Comparison of ENCODE assay signal across 16 cellular contexts in the genomic region with DNA sequence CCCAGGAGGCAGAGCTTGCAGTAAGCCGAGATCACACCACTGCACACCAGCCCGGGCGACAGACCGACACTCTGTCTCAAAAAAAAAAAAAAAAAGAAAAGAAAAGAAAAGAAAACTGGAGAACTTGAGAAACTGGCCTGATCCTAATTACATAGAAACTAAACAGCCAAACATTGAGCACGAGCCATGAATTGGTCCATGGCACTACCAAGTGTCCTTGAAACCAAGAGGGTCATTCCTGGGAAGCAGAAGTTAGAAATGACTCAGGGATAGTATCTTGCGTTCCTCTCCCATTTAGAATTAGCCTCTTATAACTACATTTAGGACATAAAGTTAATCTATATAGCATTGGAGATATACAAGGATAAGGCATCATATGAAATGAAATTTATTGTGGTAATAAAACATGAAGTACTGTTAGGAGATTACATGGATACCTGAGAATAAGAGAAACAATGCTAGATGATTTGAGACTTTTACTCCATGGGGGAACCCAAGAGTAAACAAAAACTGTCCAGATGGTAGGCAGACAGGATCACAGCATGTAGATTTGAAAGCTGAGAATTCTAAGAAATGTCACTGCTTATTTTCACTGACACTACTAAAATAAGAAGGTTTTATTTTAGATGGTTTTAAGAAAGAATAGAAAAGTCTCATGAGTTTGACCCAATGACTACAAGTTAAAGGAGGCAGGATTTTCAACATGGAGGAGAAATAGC. TPM values are rescaled to one million over a fixed set of nuclear protein-coding genes. Genes with fewer than 3 reads are reported as not detected.
DNase-seq lines count a peak whose midpoint lies in the region; ATAC-seq, FAIRE-seq and TF ChIP-seq lines count a peak whose summit lies in the region.
"Had no signal": no experiment of that assay in that cellular context is flagged by ENCODE, and none has a peak within 500 bp of the region (broad histone marks: within the 10 kb centered on the region; RNA-seq: fewer than 3 reads in every experiment).

No MANE protein-coding gene starts in this region.

- no peak overlapping the region for H3K4me2 ChIP-seq in GM23338
- H3K4me2 ChIP-seq: BLaER1 had no signal

- intact Hi-C loops in Right ventricle myocardium superior (cut with DNase I) = no loop called here
- intact Hi-C loops in Right ventricle myocardium inferior (cut with DNase I) = no loop called here
- intact Hi-C loops in CD4-positive, alpha-beta memory T cell (cut with micrococcal nuclease) = no loop called here

- no peaks in the 10 kb centered on the region for H3K27me3 ChIP-seq in ectodermal cell (ENCODE audit: control insufficient read depth, insufficient read depth, low read length, poor library complexity, severe bottlenecking)
- no peaks in the 10 kb centered on the region for H3K27me3 ChIP-seq in small intestine (ENCODE audit: control insufficient read depth in 2 of 2, insufficient read depth in 2 of 2, low read length in 2 of 2)
- no peaks in the 10 kb centered on the region for H3K27me3 ChIP-seq in CD4-positive, alpha-beta memory T cell (ENCODE audit: insufficient read depth, low read length)
- no peaks in the 10 kb centered on the region for H3K27me3 ChIP-seq in GM23338 (ENCODE audit: insufficient read depth)
- H3K27me3 ChIP-seq: BLaER1 had no signal

- ATAC-seq in Right ventricle myocardium superior (ENCODE audit: poor library complexity) = peak; percentile 52
- no peak for ATAC-seq in Right ventricle myocardium inferior
- ATAC-seq in GM23338 = no peak
- ATAC-seq: PC-3 had no signal

- H3K27ac ChIP-seq in ectodermal cell (ENCODE audit: insufficient read depth, low read depth, low read length, poor library complexity, severe bottlenecking) = peak overlapping the region; percentile 6
- no peak overlapping the region for H3K27ac ChIP-seq in small intestine (ENCODE audit: low read depth in 1 of 2, low read length in 1 of 2)
- H3K27ac ChIP-seq in CD4-positive, alpha-beta memory T cell (ENCODE audit: low read depth, low read length) = no peak overlapping the region
- H3K27ac ChIP-seq in GM23338 (ENCODE audit: low read depth) = no peak overlapping the region
- H3K27ac ChIP-seq: BLaER1 had no signal

- peaks cover 7 to 18% (median 9%) of the 10 kb centered on the region in 4 donors for H3K4me1 Mint-ChIP-seq in CD4-positive, alpha-beta memory T cell
- 0 out of 3 replicates have a peak, but pooled peaks cover 1% of the 10 kb centered on the region for H3K4me1 Mint-ChIP-seq in GM23338

- H2AFZ ChIP-seq in GM23338 = no peak overlapping the region

- H3K9me3 ChIP-seq in ectodermal cell (ENCODE audit: control insufficient read depth, low read length) (no peaks in the 10 kb centered on the region), small intestine (ENCODE audit: control insufficient read depth, low read depth) (no peaks in the 10 kb centered on the region)
- H3K9me3 ChIP-seq in CD4-positive, alpha-beta memory T cell (ENCODE audit: control insufficient read depth in 1 of 2, low read length in 2 of 2) = no peaks in the 10 kb centered on the region
- H3K9me3 ChIP-seq: BLaER1 had no signal

- H3K4me3 ChIP-seq in ectodermal cell (ENCODE audit: insufficient read depth, low read depth, low read length) (no peak overlapping the region), small intestine (ENCODE audit: low read depth in 1 of 2, low read length in 2 of 2) (no peak overlapping the region), GM23338 (no peak overlapping the region)
- H3K4me3 ChIP-seq in CD4-positive, alpha-beta memory T cell (ENCODE audit: low read length in 2 of 2) = no peak overlapping the region
- H3K4me3 ChIP-seq: BLaER1 had no signal

- WGBS in ectodermal cell, 2 experiments = 94 to 96% methylated on average over 5 to 6 of the region's 6 CpGs
- 74 to 87% (median 77%) methylated on average over 6 of the region's 6 CpGs for WGBS in small intestine, 3 donors

- H3K4me1 ChIP-seq in ectodermal cell (ENCODE audit: control insufficient read depth, insufficient read depth, low read length) (no peaks in the 10 kb centered on the region), small intestine (ENCODE audit: control insufficient read depth in 2 of 2, insufficient read depth in 1 of 2, low read depth in 1 of 2, low read length in 1 of 2) (no peaks in the 10 kb centered on the region), GM23338 (ENCODE audit: insufficient read depth) (no peaks in the 10 kb centered on the region)
- H3K4me1 ChIP-seq in CD4-positive, alpha-beta memory T cell (ENCODE audit: insufficient read depth, low read length) = no peaks in the 10 kb centered on the region
- H3K4me1 ChIP-seq: BLaER1 had no signal

- no peaks in the 10 kb centered on the region for H3K9me2 ChIP-seq in GM23338 (ENCODE audit: insufficient read depth)

- H3K4me3 Mint-ChIP-seq in CD4-positive, alpha-beta memory T cell = no peak overlapping the region
- H3K4me3 Mint-ChIP-seq in GM23338 = no peak overlapping the region
- H3K4me3 Mint-ChIP-seq: CD8-positive, alpha-beta memory T cell had no signal

- no peaks in the 10 kb centered on the region; the same call in 1 of the 2 replicates for H4K20me1 ChIP-seq in GM23338 (replicated peaks; ENCODE audit: insufficient read depth)

- TF ChIP-seq CTCF in GM23338 (conservative IDR thresholded peaks at IDR 0.05; ENCODE audit: low read depth in 2 of 2) = no peak

- peaks cover 4 to 10% of the 10 kb centered on the region in 2 donors for H3K36me3 Mint-ChIP-seq in CD4-positive, alpha-beta memory T cell
- no peaks in the 10 kb centered on the region; the same call in 2 of the 3 replicates for H3K36me3 Mint-ChIP-seq in GM23338 (ENCODE audit: low read depth)

- no peaks in the 10 kb centered on the region for H3K36me3 ChIP-seq in ectodermal cell (ENCODE audit: control insufficient read depth, insufficient read depth, low read length)
- no peaks in the 10 kb centered on the region for H3K36me3 ChIP-seq in small intestine (ENCODE audit: control insufficient read depth in 2 of 2, insufficient read depth in 2 of 2, low read length in 2 of 2)
- H3K36me3 ChIP-seq in CD4-positive, alpha-beta memory T cell (ENCODE audit: insufficient read depth, low read length) = no peaks in the 10 kb centered on the region
- no peaks in the 10 kb centered on the region for H3K36me3 ChIP-seq in GM23338 (ENCODE audit: insufficient read depth)

- no peak for FAIRE-seq in small intestine (lab: Jason Lieb, UNC)
- FAIRE-seq: A204.1, D721Med had no signal

- no peaks in the 10 kb centered on the region for H3F3A ChIP-seq in GM23338 (replicated peaks; ENCODE audit: low read depth)

- DNase-seq in Right ventricle myocardium superior = no peak
- DNase-seq in Right ventricle myocardium inferior (ENCODE audit: missing footprints) = no peak
- peak; percentile 3 for DNase-seq in NCI-H2171 (lab: John Stamatoyannopoulos, UW)
- DNase-seq in small intestine = peak; percentile 27
- no peak for DNase-seq in CD4-positive, alpha-beta memory T cell
- DNase-seq in GM23338 (ENCODE audit: low spot score) = no peak
- DNase-seq: CD8-positive, alpha-beta memory T cell; NCI-H1092 treated with DMSO at 0.1 percent for 48 hours; NCI-H1694 treated with DMSO at 0.1 percent for 48 hours; NCI-H446 treated with DMSO at 0.1 percent for 48 hours; NCI-H774; PC-3 had no signal

- H3K9me3 Mint-ChIP-seq in CD4-positive, alpha-beta memory T cell = peaks cover 0 to 2% (median 0%) of the 10 kb centered on the region in 8 donors
- H3K9me3 Mint-ChIP-seq in GM23338 = no peaks in the 10 kb centered on the region
- H3K9me3 Mint-ChIP-seq: CD8-positive, alpha-beta memory T cell had no signal

- CTCF ChIA-PET in CD4-positive, alpha-beta memory T cell (lab: Charles Lee; ENCODE audit: partially characterized antibody) = no interaction called here

- no peaks in the 10 kb centered on the region for H3K27me3 Mint-ChIP-seq in CD4-positive, alpha-beta memory T cell
- H3K27me3 Mint-ChIP-seq in GM23338 (ENCODE audit: insufficient read depth, low read depth, poor library complexity) = peaks cover 2% of the 10 kb centered on the region
- H3K27me3 Mint-ChIP-seq: CD8-positive, alpha-beta memory T cell had no signal

- no peak overlapping the region for H3K27ac Mint-ChIP-seq in CD4-positive, alpha-beta memory T cell
- H3K27ac Mint-ChIP-seq in GM23338 = no peak overlapping the region

- H3K79me2 ChIP-seq in GM23338 (replicated peaks; ENCODE audit: insufficient read depth) = no peaks in the 10 kb centered on the region; the same call in 1 of the 2 replicates

- POLR2A ChIA-PET in CD4-positive, alpha-beta memory T cell (lab: Charles Lee; ENCODE audit: partially characterized antibody) = no interaction called here

TF ChIP-seq in GM23338, 12 proteins besides CTCF, POLR2A, EP300 and RAD21 (continues in another document):
- TF ChIP-seq EZH2phosphoT487 (IDR thresholded peaks at IDR 0.05; ENCODE audit: unreplicated experiment) (no peak), CREB1 (CRISPR knock-in tag; IDR thresholded peaks at IDR 0.05; ENCODE audit: low read depth) (no peak), EZH2 (IDR thresholded peaks at IDR 0.05; ENCODE audit: low read depth, unreplicated experiment) (no peak), JUNB (IDR thresholded peaks at IDR 0.05; ENCODE audit: unreplicated experiment) (no peak), STAT1 (IDR thresholded peaks at IDR 0.05; ENCODE audit: unreplicated experiment) (no peak), NANOG (IDR thresholded peaks at IDR 0.05; ENCODE audit: borderline replicate concordance) (no peak), ZNF331 (CRISPR knock-in tag; IDR thresholded peaks at IDR 0.05; ENCODE audit: low read depth) (no peak), ZNF114 (CRISPR knock-in tag; IDR thresholded peaks at IDR 0.05) (no peak)
- TF ChIP-seq, protein P1, sequence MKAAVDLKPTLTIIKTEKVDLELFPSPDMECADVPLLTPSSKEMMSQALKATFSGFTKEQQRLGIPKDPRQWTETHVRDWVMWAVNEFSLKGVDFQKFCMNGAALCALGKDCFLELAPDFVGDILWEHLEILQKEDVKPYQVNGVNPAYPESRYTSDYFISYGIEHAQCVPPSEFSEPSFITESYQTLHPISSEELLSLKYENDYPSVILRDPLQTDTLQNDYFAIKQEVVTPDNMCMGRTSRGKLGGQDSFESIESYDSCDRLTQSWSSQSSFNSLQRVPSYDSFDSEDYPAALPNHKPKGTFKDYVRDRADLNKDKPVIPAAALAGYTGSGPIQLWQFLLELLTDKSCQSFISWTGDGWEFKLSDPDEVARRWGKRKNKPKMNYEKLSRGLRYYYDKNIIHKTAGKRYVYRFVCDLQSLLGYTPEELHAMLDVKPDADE (IDR thresholded peaks at IDR 0.05) = no peak

RNA-seq across cellular contexts. Expression of a gene that starts 39.5 kb away (rescaled TPM):
- total RNA-seq in Right ventricle myocardium superior (10.1 TPM), Right ventricle myocardium inferior (11.8 TPM)
- polyA plus RNA-seq in ectodermal cell (2013, experiment 1 of 4) = 10.1 TPM
- 8.9 TPM for polyA plus RNA-seq in ectodermal cell (2013, experiment 2 of 4)
- 8.2 TPM for polyA plus RNA-seq in ectodermal cell (2013, experiment 3 of 4)
- polyA plus RNA-seq in ectodermal cell (2013, experiment 4 of 4) = 7.6 TPM
- polyA plus RNA-seq in small intestine (1 to 10 TPM; 1.6 to 6.8 (median 2.0) TPM), GM23338 (2016; fragmentation: Nextera tagmentation; extraction: Ambion mirVana) (0.44 and 1.1 TPM in 2 replicates)
- total RNA-seq in CD4-positive, alpha-beta memory T cell = 10 to 100 TPM; 11.5 to 13.6 TPM
- 1 to 10 TPM; 2.4 to 3.5 TPM for polyA plus RNA-seq in CD4-positive, alpha-beta memory T cell
- total RNA-seq in GM23338 (2014; rRNA removed; shearing (Covaris generic)) = 1.6 and 1.8 TPM in 2 replicates

Comparison
In these comparisons a context has a peak if more than half of its experiments do, and no peak if none do; other contexts are left out.
1. DNase-seq: peak in NCI-H2171 (single experiment) and small intestine (single experiment); none in Right ventricle myocardium superior (single experiment), Right ventricle myocardium inferior (single experiment), CD4-positive, alpha-beta memory T cell (0 of 5) and GM23338 (single experiment).